1 cellular context compared by ENCODE assay signal in the genomic region with DNA sequence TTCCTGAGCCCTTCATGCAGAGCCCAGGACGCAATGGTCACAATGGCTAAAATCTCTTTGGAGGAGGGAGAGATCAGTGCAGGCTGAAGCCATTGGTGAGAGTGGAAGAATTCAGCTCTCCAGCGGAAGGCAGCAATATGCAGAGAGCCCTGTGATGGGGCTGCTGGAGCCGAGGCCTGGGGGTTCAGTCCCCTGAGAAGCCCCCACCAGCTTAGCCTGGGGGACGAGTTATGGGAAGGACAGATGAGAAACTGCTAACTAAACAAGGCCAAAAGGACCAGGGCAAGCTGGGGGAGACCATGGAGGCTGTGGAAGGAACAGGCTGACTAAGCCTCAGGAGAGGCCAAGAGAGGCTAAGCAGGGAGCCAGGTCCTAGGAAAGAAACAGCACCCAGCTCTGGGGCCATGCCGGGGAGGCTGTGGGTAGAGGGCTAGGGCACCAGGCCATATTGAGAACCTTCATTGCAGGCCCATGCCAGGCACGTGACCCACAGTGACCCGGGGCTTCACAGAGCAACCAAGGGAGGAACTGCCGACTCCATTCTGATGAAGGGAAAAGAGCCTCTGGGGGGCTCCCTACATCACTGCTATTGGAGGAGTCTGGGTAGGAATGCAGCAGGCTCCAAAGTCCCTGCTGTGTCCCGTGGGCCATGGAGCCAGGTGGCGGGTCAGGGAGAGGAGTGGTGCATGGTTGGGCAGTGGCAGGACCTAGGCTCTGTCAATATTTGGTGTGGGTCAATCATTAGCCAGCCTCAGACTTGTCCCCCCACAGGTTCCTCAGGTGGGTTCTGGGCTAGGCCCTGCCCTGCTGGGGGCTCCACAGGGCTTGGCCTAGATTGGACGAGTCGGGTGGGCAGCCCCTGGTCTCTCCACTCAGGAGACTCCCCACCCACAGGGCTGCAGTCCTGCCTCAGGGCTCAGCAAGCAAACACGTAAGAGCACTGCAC.
TF ChIP-seq lines count a peak whose summit lies in the region.

No MANE protein-coding gene starts in this region.

TF ChIP-seq in liver, 16 proteins besides CTCF, POLR2A, EP300 and RAD21:
- TF ChIP-seq TAF1 (conservative IDR thresholded peaks at IDR 0.05) (peak; percentile 21), HNF4G (IDR thresholded peaks at IDR 0.05) (peak; percentile 92), ATF3 (IDR thresholded peaks at IDR 0.05) (no peak), EGR1 (IDR thresholded peaks at IDR 0.05; ENCODE audit: low read depth in 2 of 2) (no peak), SP1 (IDR thresholded peaks at IDR 0.05) (peak; percentile 96), HNF4A (conservative IDR thresholded peaks at IDR 0.05) (peak; percentile 95 to 97), FOXA1 (IDR thresholded peaks at IDR 0.05) (peak; percentile 83), JUND (IDR thresholded peaks at IDR 0.05) (peak in 1 of 2 donors; percentile 75), ZBTB33 (IDR thresholded peaks at IDR 0.05) (peak; percentile 81), GABPA (IDR thresholded peaks at IDR 0.05 in 1 of 2, conservative IDR thresholded peaks at IDR 0.05 in 1 of 2) (peak in 1 of 2 donors; percentile 25), NR2F2 (IDR thresholded peaks at IDR 0.05) (peak; percentile 11), RXRA (IDR thresholded peaks at IDR 0.05) (peak; percentile 81 to 93), FOXA2 (IDR thresholded peaks at IDR 0.05) (peak; percentile 85), YY1 (IDR thresholded peaks at IDR 0.05) (peak; percentile 90)
- TF ChIP-seq, protein P1, sequence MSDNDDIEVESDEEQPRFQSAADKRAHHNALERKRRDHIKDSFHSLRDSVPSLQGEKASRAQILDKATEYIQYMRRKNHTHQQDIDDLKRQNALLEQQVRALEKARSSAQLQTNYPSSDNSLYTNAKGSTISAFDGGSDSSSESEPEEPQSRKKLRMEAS (IDR thresholded peaks at IDR 0.05) = peak; percentile 77
- TF ChIP-seq, protein P2, sequence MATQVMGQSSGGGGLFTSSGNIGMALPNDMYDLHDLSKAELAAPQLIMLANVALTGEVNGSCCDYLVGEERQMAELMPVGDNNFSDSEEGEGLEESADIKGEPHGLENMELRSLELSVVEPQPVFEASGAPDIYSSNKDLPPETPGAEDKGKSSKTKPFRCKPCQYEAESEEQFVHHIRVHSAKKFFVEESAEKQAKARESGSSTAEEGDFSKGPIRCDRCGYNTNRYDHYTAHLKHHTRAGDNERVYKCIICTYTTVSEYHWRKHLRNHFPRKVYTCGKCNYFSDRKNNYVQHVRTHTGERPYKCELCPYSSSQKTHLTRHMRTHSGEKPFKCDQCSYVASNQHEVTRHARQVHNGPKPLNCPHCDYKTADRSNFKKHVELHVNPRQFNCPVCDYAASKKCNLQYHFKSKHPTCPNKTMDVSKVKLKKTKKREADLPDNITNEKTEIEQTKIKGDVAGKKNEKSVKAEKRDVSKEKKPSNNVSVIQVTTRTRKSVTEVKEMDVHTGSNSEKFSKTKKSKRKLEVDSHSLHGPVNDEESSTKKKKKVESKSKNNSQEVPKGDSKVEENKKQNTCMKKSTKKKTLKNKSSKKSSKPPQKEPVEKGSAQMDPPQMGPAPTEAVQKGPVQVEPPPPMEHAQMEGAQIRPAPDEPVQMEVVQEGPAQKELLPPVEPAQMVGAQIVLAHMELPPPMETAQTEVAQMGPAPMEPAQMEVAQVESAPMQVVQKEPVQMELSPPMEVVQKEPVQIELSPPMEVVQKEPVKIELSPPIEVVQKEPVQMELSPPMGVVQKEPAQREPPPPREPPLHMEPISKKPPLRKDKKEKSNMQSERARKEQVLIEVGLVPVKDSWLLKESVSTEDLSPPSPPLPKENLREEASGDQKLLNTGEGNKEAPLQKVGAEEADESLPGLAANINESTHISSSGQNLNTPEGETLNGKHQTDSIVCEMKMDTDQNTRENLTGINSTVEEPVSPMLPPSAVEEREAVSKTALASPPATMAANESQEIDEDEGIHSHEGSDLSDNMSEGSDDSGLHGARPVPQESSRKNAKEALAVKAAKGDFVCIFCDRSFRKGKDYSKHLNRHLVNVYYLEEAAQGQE (IDR thresholded peaks at IDR 0.05) = peak; percentile 79
